Comparison of ENCODE assay signal across 8 cellular contexts in genomic region chr2:61658841-61659780, GRCh38.
A peak's percentile ranks its signal among the peaks of the same experiment; 100 is the strongest.
DNase-seq lines count a peak whose midpoint lies in the region; FAIRE-seq and TF ChIP-seq lines count a peak whose summit lies in the region.

No MANE protein-coding gene starts in this region.

- H3K9me3 ChIP-seq in adrenal gland (replicated peaks in 1 of 3): no peaks in the 10 kb centered on the region

- intact Hi-C loops in adrenal gland (cut with DNase I): no loop called here

- no peak for TF ChIP-seq POLR2A in adrenal gland (IDR thresholded peaks at IDR 0.05)

- peak overlapping the region; percentile 11 to 77 (median 67) for H3K27ac ChIP-seq in adrenal gland

- 42 to 47% (median 45%) methylated on average over 3 of the region's 3 CpGs for WGBS in adrenal gland, 4 donors

- DNase-seq in NCI-H2196 (lab: John Stamatoyannopoulos, UW; ENCODE audit: unreplicated experiment) (peak; percentile 7), NCI-H2196 treated with DMSO at 0.1 percent for 48 hours (lab: John Stamatoyannopoulos, UW; ENCODE audit: unreplicated experiment) (no peak), M059J (ENCODE audit: low read depth) (peak; percentile 80), adrenal gland (peak; percentile 39 to 72 (median 66)), iPS-NIHi7 (ENCODE audit: extremely low spot score) (peak; percentile 73), urothelium cell line (ENCODE audit: low spot score) (peak; percentile 58), islet precursor cell (no peak)
- no peak for DNase-seq in activated effector memory CD4-positive, alpha-beta T cell treated with anti-CD3 and anti-CD28 coated beads, Interleukin-2, amount 50 U/mL, for 16 hours

- H3K36me3 ChIP-seq in adrenal gland (replicated peaks in 1 of 2): no peaks in the 10 kb centered on the region

- TF ChIP-seq CTCF in adrenal gland (IDR thresholded peaks at IDR 0.05): peak; percentile 32 to 58 (median 40)

- peaks cover 12 to 13% of the 10 kb centered on the region in 2 donors for H3K4me1 ChIP-seq in adrenal gland (replicated peaks in 1 of 2)

- H3K27me3 ChIP-seq in adrenal gland: no peaks in the 10 kb centered on the region

- H3K4me3 ChIP-seq in adrenal gland: no peak overlapping the region

- peak; percentile 59 for FAIRE-seq in urothelium cell line (lab: Jason Lieb, UNC)

Comparison
In these comparisons a context has a peak if more than half of its experiments do, and no peak if none do; other contexts are left out.
1. DNase-seq: peak in NCI-H2196 (single experiment), M059J (single experiment), adrenal gland (7 of 7), iPS-NIHi7 (single experiment) and urothelium cell line (single experiment); none in NCI-H2196 treated with DMSO at 0.1 percent for 48 hours (single experiment), islet precursor cell (single experiment) and activated effector memory CD4-positive, alpha-beta T cell treated with anti-CD3 and anti-CD28 coated beads, Interleukin-2, amount 50 U/mL, for 16 hours (single experiment).